Comparison of ENCODE assay signal across 2 cellular contexts in the genomic region with DNA sequence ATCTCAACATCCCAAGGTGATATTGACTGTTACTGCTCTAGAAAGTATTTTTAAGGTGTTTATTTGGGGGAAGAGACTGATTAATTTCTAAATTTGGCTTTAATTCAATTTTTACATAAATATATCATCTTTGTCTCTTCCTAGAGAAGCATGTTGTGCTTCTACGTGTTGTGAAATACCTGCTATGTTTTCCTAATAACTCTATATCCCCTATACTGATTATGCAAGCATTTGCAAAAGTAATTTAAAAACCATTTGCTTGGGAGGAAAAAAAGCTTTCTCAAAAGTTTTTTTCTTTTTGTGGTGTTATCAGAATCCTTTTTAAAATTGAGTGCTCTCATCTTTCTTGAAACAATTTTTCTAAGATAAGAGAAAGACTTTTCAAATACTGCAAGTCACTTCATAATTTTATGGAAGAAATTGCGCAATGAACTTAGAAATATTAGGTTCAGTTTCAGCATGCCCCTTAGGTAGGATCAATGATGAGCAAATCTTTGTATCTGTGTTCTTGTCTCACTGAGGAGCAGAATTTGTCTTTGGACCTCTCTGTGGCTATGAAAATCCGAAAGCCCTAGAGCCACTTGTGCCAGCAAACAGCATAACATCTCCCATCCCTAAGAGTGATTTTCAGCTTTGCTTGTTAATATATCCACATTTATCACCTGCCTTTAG.
TF ChIP-seq lines count a peak whose summit lies in the region.

No MANE protein-coding gene starts in this region.

TF ChIP-seq in A549, 52 proteins besides CTCF, POLR2A, EP300 and RAD21:
- TF ChIP-seq, protein P1, sequence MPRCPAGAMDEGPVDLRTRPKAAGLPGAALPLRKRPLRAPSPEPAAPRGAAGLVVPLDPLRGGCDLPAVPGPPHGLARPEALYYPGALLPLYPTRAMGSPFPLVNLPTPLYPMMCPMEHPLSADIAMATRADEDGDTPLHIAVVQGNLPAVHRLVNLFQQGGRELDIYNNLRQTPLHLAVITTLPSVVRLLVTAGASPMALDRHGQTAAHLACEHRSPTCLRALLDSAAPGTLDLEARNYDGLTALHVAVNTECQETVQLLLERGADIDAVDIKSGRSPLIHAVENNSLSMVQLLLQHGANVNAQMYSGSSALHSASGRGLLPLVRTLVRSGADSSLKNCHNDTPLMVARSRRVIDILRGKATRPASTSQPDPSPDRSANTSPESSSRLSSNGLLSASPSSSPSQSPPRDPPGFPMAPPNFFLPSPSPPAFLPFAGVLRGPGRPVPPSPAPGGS (IDR thresholded peaks at IDR 0.05), result no peak
- TF ChIP-seq FOXS1 (CRISPR knock-in tag; IDR thresholded peaks at IDR 0.05) (no peak), KDM5A (IDR thresholded peaks at IDR 0.05) (no peak), ZNF302 (CRISPR knock-in tag; IDR thresholded peaks at IDR 0.05) (no peak), EHF (CRISPR knock-in tag; IDR thresholded peaks at IDR 0.05) (no peak), CEBPB (IDR thresholded peaks at IDR 0.05) (peak; percentile 71 to 86; a peak in 3 of 4 replicates)
- TF ChIP-seq, protein P2, sequence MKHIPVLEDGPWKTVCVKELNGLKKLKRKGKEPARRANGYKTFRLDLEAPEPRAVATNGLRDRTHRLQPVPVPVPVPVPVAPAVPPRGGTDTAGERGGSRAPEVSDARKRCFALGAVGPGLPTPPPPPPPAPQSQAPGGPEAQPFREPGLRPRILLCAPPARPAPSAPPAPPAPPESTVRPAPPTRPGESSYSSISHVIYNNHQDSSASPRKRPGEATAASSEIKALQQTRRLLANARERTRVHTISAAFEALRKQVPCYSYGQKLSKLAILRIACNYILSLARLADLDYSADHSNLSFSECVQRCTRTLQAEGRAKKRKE (CRISPR knock-in tag; IDR thresholded peaks at IDR 0.05; ENCODE audit: low read depth), result no peak

TF ChIP-seq in IMR-90, 13 proteins besides CTCF, POLR2A, EP300 and RAD21:
- TF ChIP-seq SMC3 (IDR thresholded peaks at IDR 0.05; ENCODE audit: low read depth, low read length) (no peak), CEBPB (IDR thresholded peaks at IDR 0.05; ENCODE audit: low read depth, low read length) (peak; percentile 96)
